ENCODE assay signal across 8 cellular contexts in genomic region chr3:48663489-48664312, GRCh38. TPM values are rescaled to one million over a fixed set of nuclear protein-coding genes. Genes with fewer than 3 reads are reported as not detected.
A peak's percentile ranks its signal among the peaks of the same experiment; 100 is the strongest.
DNase-seq lines count a peak whose midpoint lies in the region; ATAC-seq and TF ChIP-seq lines count a peak whose summit lies in the region.

No MANE protein-coding gene starts in this region.

- intact Hi-C loops in PC-3 (cut with micrococcal nuclease): loop anchor here (1.0 kb wide), 1 partner anchor 28 kb away; the partner anchor contains the start of gene SLC26A6

- no peaks in the 10 kb centered on the region for H3F3A ChIP-seq in PC-3 (ENCODE audit: low read length, unreplicated experiment)

- no peaks in the 10 kb centered on the region for H3K9me3 ChIP-seq in HUES48 (ENCODE audit: control insufficient read depth, insufficient read depth, low read length)
- no peaks in the 10 kb centered on the region for H3K9me3 ChIP-seq in PC-3 (ENCODE audit: low read length)
- H3K9me3 ChIP-seq in mucosa of stomach (ENCODE audit: control insufficient read depth, low read length): no peaks in the 10 kb centered on the region

- peak overlapping the region; percentile 62 for H2AFZ ChIP-seq in PC-3 (ENCODE audit: low read length)

- no peaks in the 10 kb centered on the region for H3K9me2 ChIP-seq in PC-3 (replicated peaks; ENCODE audit: low read length)

- peak overlapping the region; percentile 73 for H3K4me2 ChIP-seq in PC-3 (ENCODE audit: low read length)

- DNase-seq in D341Med (ENCODE audit: low spot score) (peak; percentile 99), PC-3 (peak; percentile 98)
- DNase-seq in activated T-cell treated with anti-CD3 and anti-CD28 coated beads, Interleukin-2, amount 50 U/mL, for 4 hours: peak; percentile 76
- peak; percentile 96 for DNase-seq in stimulated activated CD8-positive, alpha-beta memory T cell treated with anti-CD3 and anti-CD28 coated beads, Interleukin-4, amount 100 ng/mL, for 48 hours

- peak overlapping the region; percentile 98 for H3K27ac ChIP-seq in HUES48 (ENCODE audit: low read depth, low read length)
- peak overlapping the region; percentile 76 for H3K27ac ChIP-seq in PC-3 (ENCODE audit: low read length)

- H3K27me3 ChIP-seq in HUES48 (ENCODE audit: control insufficient read depth, insufficient read depth, low read length) (no peaks in the 10 kb centered on the region), PC-3 (ENCODE audit: low read length) (no peaks in the 10 kb centered on the region), mucosa of stomach (ENCODE audit: control insufficient read depth, insufficient read depth, low read length) (peaks cover 35% of the 10 kb centered on the region)

- H3K4me1 ChIP-seq in HUES48 (ENCODE audit: control insufficient read depth, insufficient read depth, low read length) (peaks cover 10% of the 10 kb centered on the region; the same call in 1 of the 2 replicates), PC-3 (ENCODE audit: insufficient read depth, low read length) (peaks cover 9% of the 10 kb centered on the region), mucosa of stomach (ENCODE audit: control insufficient read depth, insufficient read depth, low read length) (peaks cover 24% of the 10 kb centered on the region)

- no peaks in the 10 kb centered on the region for H3K79me2 ChIP-seq in PC-3 (ENCODE audit: low read length)

- CTCF ChIA-PET in PC-3 (lab: Charles Lee): interaction anchor here (0.9 to 1.0 kb wide), 2 partner anchors 21 to 28 kb away, joined by 3 to 5 read pairs; partner anchors contain the start of gene SLC26A6

- peak overlapping the region; percentile 96 for H3K9ac ChIP-seq in HUES48 (ENCODE audit: low read depth, low read length)
- H3K9ac ChIP-seq in PC-3 (ENCODE audit: low read length): peak overlapping the region; percentile 58
- H3K9ac ChIP-seq in mucosa of stomach (ENCODE audit: low read length): peak overlapping the region; percentile 74

- H3K36me3 ChIP-seq in HUES48 (ENCODE audit: control insufficient read depth, insufficient read depth, low read length): peaks cover 25% of the 10 kb centered on the region
- no peaks in the 10 kb centered on the region for H3K36me3 ChIP-seq in PC-3 (ENCODE audit: low read depth, low read length)
- H3K36me3 ChIP-seq in mucosa of stomach (ENCODE audit: control insufficient read depth, insufficient read depth, low read length): no peaks in the 10 kb centered on the region

- peak; percentile 82 for ATAC-seq in GM21390 (IDR thresholded peaks at IDR 0.05; ENCODE audit: unreplicated experiment)
- peak; percentile 88 for ATAC-seq in PC-3
- peak; percentile 86 for ATAC-seq in activated T-cell treated with anti-CD3 and anti-CD28 coated beads, Interleukin-2, amount 50 U/mL, for 4 hours
- peak; percentile 88 for ATAC-seq in esophagus mucosa

- H3K4me3 ChIP-seq in HUES48 (ENCODE audit: low read depth, low read length) (peak overlapping the region; percentile 68), PC-3 (ENCODE audit: low read length) (peak overlapping the region; percentile 66), mucosa of stomach (ENCODE audit: low read length) (peak overlapping the region; percentile 92)

- TSS peak; percentile 72 for BruUV-seq in PC-3 (replicated peaks; lab: Mats Ljungman, UMichigan)

- POLR2A ChIA-PET in PC-3 (lab: Charles Lee; ENCODE audit: unreplicated experiment): no interaction called here

- H3K9me3 Mint-ChIP-seq in activated T-cell treated with anti-CD3 and anti-CD28 coated beads, Interleukin-2, amount 50 U/mL, for 4 hours: no peaks in the 10 kb centered on the region

- H3K36me3 Mint-ChIP-seq in activated T-cell treated with anti-CD3 and anti-CD28 coated beads, Interleukin-2, amount 50 U/mL, for 4 hours (ENCODE audit: insufficient read depth): no peaks in the 10 kb centered on the region

- no peaks in the 10 kb centered on the region for H4K20me1 ChIP-seq in PC-3 (ENCODE audit: low read length)

- peaks cover 19% of the 10 kb centered on the region for H3K4me1 Mint-ChIP-seq in activated T-cell treated with anti-CD3 and anti-CD28 coated beads, Interleukin-2, amount 50 U/mL, for 4 hours (ENCODE audit: low read depth)

- peak overlapping the region; percentile 80 for H3K4me3 Mint-ChIP-seq in activated T-cell treated with anti-CD3 and anti-CD28 coated beads, Interleukin-2, amount 50 U/mL, for 4 hours

- TF ChIP-seq CTCF in PC-3 (conservative IDR thresholded peaks at IDR 0.05; ENCODE audit: low read depth, low read length): peak; percentile 85

- H3K27me3 Mint-ChIP-seq in activated T-cell treated with anti-CD3 and anti-CD28 coated beads, Interleukin-2, amount 50 U/mL, for 4 hours (ENCODE audit: low read depth): peaks cover 25% of the 10 kb centered on the region

RNA-seq across cellular contexts. Expression of gene CELSR3, which starts 1.0 kb away (rescaled TPM):
- total RNA-seq in PC-3 (2014; rRNA removed) (0.92 and 1.1 TPM in 2 replicates), esophagus mucosa (0.88 TPM)
- total RNA-seq in activated T-cell treated with anti-CD3 and anti-CD28 coated beads, Interleukin-2, amount 50 U/mL, for 4 hours: 10 to 100 TPM; 11.0 to 15.0 (median 12.3) TPM

RNA-seq across cellular contexts. Expression of gene NCKIPSD, which starts 22.0 kb away (rescaled TPM):
- 56.3 and 66.8 TPM in 2 replicates for total RNA-seq in PC-3 (2014; rRNA removed)
- total RNA-seq in activated T-cell treated with anti-CD3 and anti-CD28 coated beads, Interleukin-2, amount 50 U/mL, for 4 hours: 10 to 100 TPM; 21.3 to 24.3 (median 22.0) TPM
- 12.6 TPM for total RNA-seq in esophagus mucosa

RNA-seq across cellular contexts. Expression of gene SLC26A6, which starts 28.4 kb away (rescaled TPM):
- total RNA-seq in PC-3 (2014; rRNA removed): 38.1 and 44.9 TPM in 2 replicates
- 10 to 100 TPM; 14.4 to 17.5 (median 17.2) TPM for total RNA-seq in activated T-cell treated with anti-CD3 and anti-CD28 coated beads, Interleukin-2, amount 50 U/mL, for 4 hours
- 7.9 TPM for total RNA-seq in esophagus mucosa

RNA-seq across cellular contexts. Expression of gene TMEM89, which starts 42.1 kb away (rescaled TPM):
- not detected in 2 replicates for total RNA-seq in PC-3 (2014; rRNA removed)
- not detected for total RNA-seq in activated T-cell treated with anti-CD3 and anti-CD28 coated beads, Interleukin-2, amount 50 U/mL, for 4 hours
- not detected for total RNA-seq in esophagus mucosa

RNA-seq across cellular contexts. Expression of gene IP6K2, which starts 53.3 kb away (rescaled TPM):
- total RNA-seq in PC-3 (2014; rRNA removed): 88.1 and 102 TPM in 2 replicates
- 10 to 100 TPM; 39.9 to 45.9 (median 45.8) TPM for total RNA-seq in activated T-cell treated with anti-CD3 and anti-CD28 coated beads, Interleukin-2, amount 50 U/mL, for 4 hours
- 53.1 TPM for total RNA-seq in esophagus mucosa

Comparison
In these comparisons a context has a peak if more than half of its experiments do, and no peak if none do; other contexts are left out.
1. Peak in every context shown above with its lines: DNase-seq, ATAC-seq, H3K4me3 ChIP-seq and H3K27ac ChIP-seq.